12 cellular contexts compared by ENCODE assay signal in genomic region chr12:113297621-113298471, GRCh38. TPM values are rescaled to one million over a fixed set of nuclear protein-coding genes. Genes with fewer than 3 reads are reported as not detected.
A peak's percentile ranks its signal among the peaks of the same experiment; 100 is the strongest.
DNase-seq lines count a peak whose midpoint lies in the region; ATAC-seq, FAIRE-seq and TF ChIP-seq lines count a peak whose summit lies in the region.
"Had no signal": no experiment of that assay in that cellular context is flagged by ENCODE, and none has a peak within 500 bp of the region (broad histone marks: within the 10 kb centered on the region; RNA-seq: fewer than 3 reads in every experiment).

No MANE protein-coding gene starts in this region.

- ATAC-seq in DND-41 (ENCODE audit: insufficient read depth, low read depth) (no peak; the same call in 2 of the 3 replicates), GM18861 (IDR thresholded peaks at IDR 0.05; ENCODE audit: unreplicated experiment) (no peak)
- peak; percentile 21 for ATAC-seq in stimulated activated naive CD8-positive, alpha-beta T cell treated with anti-CD3 and anti-CD28 coated beads, Interleukin-15, amount 100 ng/mL, for 72 hours
- ATAC-seq in activated CD8-positive, alpha-beta memory T cell treated with anti-CD3 and anti-CD28 coated beads, Interleukin-2, amount 10 ng/mL, durations not matched to agents 7 days and 5 days: no peak

- H3K9me3 Mint-ChIP-seq in stimulated activated naive CD8-positive, alpha-beta T cell treated with anti-CD3 and anti-CD28 coated beads, Interleukin-15, amount 100 ng/mL, for 72 hours: no peaks in the 10 kb centered on the region
- no peaks in the 10 kb centered on the region for H3K9me3 Mint-ChIP-seq in activated CD8-positive, alpha-beta memory T cell treated with anti-CD3 and anti-CD28 coated beads, Interleukin-2, amount 10 ng/mL, durations not matched to agents 7 days and 5 days (ENCODE audit: low read depth)

- H3K36me3 ChIP-seq in DND-41 (ENCODE audit: insufficient read depth, low read length) (peaks cover 72% of the 10 kb centered on the region), adipocyte (ENCODE audit: control insufficient read depth, insufficient read depth, low read length, severe bottlenecking) (peaks cover 16% of the 10 kb centered on the region), kidney (ENCODE audit: control insufficient read depth in 1 of 2, insufficient read depth in 2 of 2, low read length in 2 of 2) (peaks cover 21 to 31% of the 10 kb centered on the region in 2 donors)

- no peaks in the 10 kb centered on the region for H3K79me2 ChIP-seq in DND-41 (ENCODE audit: insufficient read depth, low read length)

- H3K27me3 ChIP-seq in DND-41 (ENCODE audit: insufficient read depth, low read length, poor library complexity): no peaks in the 10 kb centered on the region
- no peaks in the 10 kb centered on the region for H3K27me3 ChIP-seq in adipocyte (replicated peaks; ENCODE audit: control insufficient read depth, insufficient read depth, low read length)

- intact Hi-C loops in kidney (cut with DNase I): no loop called here

- FAIRE-seq in kidney (lab: Jason Lieb, UNC): no peak
- FAIRE-seq: frontal cortex, RCC 7860 had no signal

- no peak overlapping the region for H3K9ac ChIP-seq in DND-41 (ENCODE audit: low read depth, low read length)
- peak overlapping the region; percentile 55 for H3K9ac ChIP-seq in adipocyte (ENCODE audit: low read length)
- H3K9ac ChIP-seq in kidney (ENCODE audit: low read length in 2 of 2): no peak overlapping the region

- peak overlapping the region; percentile 26 to 59 for H3K27ac Mint-ChIP-seq in stimulated activated naive CD8-positive, alpha-beta T cell treated with anti-CD3 and anti-CD28 coated beads, Interleukin-15, amount 100 ng/mL, for 72 hours
- no peak overlapping the region for H3K27ac Mint-ChIP-seq in activated CD8-positive, alpha-beta memory T cell treated with anti-CD3 and anti-CD28 coated beads, Interleukin-2, amount 10 ng/mL, durations not matched to agents 7 days and 5 days

- no peak overlapping the region for H2AFZ ChIP-seq in DND-41 (ENCODE audit: low read depth, low read length)

- DNase-seq in DND-41 (no peak), adipocyte (ENCODE audit: low read depth) (no peak), kidney (peak; percentile 68), OCI-M2 (lab: John Stamatoyannopoulos, UW; ENCODE audit: unreplicated experiment) (no peak), NCI-H774 (lab: John Stamatoyannopoulos, UW) (no peak)
- no peak for DNase-seq in stimulated activated naive CD8-positive, alpha-beta T cell treated with anti-CD3 and anti-CD28 coated beads, Interleukin-15, amount 100 ng/mL, for 72 hours
- no peak for DNase-seq in activated CD8-positive, alpha-beta memory T cell treated with anti-CD3 and anti-CD28 coated beads, Interleukin-2, amount 10 ng/mL, durations not matched to agents 7 days and 5 days
- DNase-seq: activated CD8-positive, alpha-beta memory T cell treated with anti-CD3 and anti-CD28 coated beads for 24 hours; activated naive CD4-positive, alpha-beta T cell treated with anti-CD3 and anti-CD28 coated beads, Interleukin-2, amount 50 U/mL, for 16 hours had no signal

- H3K4me3 Mint-ChIP-seq in stimulated activated naive CD8-positive, alpha-beta T cell treated with anti-CD3 and anti-CD28 coated beads, Interleukin-15, amount 100 ng/mL, for 72 hours: no peak overlapping the region
- H3K4me3 Mint-ChIP-seq in activated CD8-positive, alpha-beta memory T cell treated with anti-CD3 and anti-CD28 coated beads, Interleukin-2, amount 10 ng/mL, durations not matched to agents 7 days and 5 days: no peak overlapping the region

- H3K4me1 ChIP-seq in DND-41 (ENCODE audit: insufficient read depth, low read length) (no peaks in the 10 kb centered on the region), adipocyte (ENCODE audit: control insufficient read depth, insufficient read depth, low read length) (peaks cover 24% of the 10 kb centered on the region), kidney (ENCODE audit: control insufficient read depth in 1 of 2, insufficient read depth in 1 of 2, low read depth in 1 of 2, low read length in 2 of 2) (peaks cover 23 to 31% of the 10 kb centered on the region in 2 donors)

- H3K4me3 ChIP-seq in DND-41 (ENCODE audit: low read depth in 1 of 2, low read length in 2 of 2) (no peak overlapping the region), adipocyte (ENCODE audit: low read length) (no peak overlapping the region), kidney (ENCODE audit: low read length in 2 of 2) (no peak overlapping the region)

- H3K36me3 Mint-ChIP-seq in activated CD8-positive, alpha-beta memory T cell treated with anti-CD3 and anti-CD28 coated beads, Interleukin-2, amount 10 ng/mL, durations not matched to agents 7 days and 5 days: no peaks in the 10 kb centered on the region

- 0 out of 2 replicates have a peak overlapping the region, but pooled peaks have one; percentile 33 for H3K27ac ChIP-seq in DND-41 (ENCODE audit: low read length)
- peak overlapping the region in 1 of 2 donors; percentile 23 for H3K27ac ChIP-seq in kidney (ENCODE audit: low read depth in 2 of 2, low read length in 2 of 2)

- peaks cover 8% of the 10 kb centered on the region for H3K4me1 Mint-ChIP-seq in stimulated activated naive CD8-positive, alpha-beta T cell treated with anti-CD3 and anti-CD28 coated beads, Interleukin-15, amount 100 ng/mL, for 72 hours
- peaks cover 5% of the 10 kb centered on the region for H3K4me1 Mint-ChIP-seq in activated CD8-positive, alpha-beta memory T cell treated with anti-CD3 and anti-CD28 coated beads, Interleukin-2, amount 10 ng/mL, durations not matched to agents 7 days and 5 days

- no peaks in the 10 kb centered on the region for H4K20me1 ChIP-seq in DND-41 (ENCODE audit: insufficient read depth, low read length)

- H3K4me2 ChIP-seq in DND-41 (ENCODE audit: insufficient read depth, low read length): no peak overlapping the region

- H3K27me3 Mint-ChIP-seq in stimulated activated naive CD8-positive, alpha-beta T cell treated with anti-CD3 and anti-CD28 coated beads, Interleukin-15, amount 100 ng/mL, for 72 hours: no peaks in the 10 kb centered on the region
- H3K27me3 Mint-ChIP-seq in activated CD8-positive, alpha-beta memory T cell treated with anti-CD3 and anti-CD28 coated beads, Interleukin-2, amount 10 ng/mL, durations not matched to agents 7 days and 5 days: no peaks in the 10 kb centered on the region

- CTCF ChIA-PET in activated CD8-positive, alpha-beta memory T cell treated with anti-CD3 and anti-CD28 coated beads, Interleukin-2, amount 10 ng/mL, durations not matched to agents 7 days and 5 days (lab: Charles Lee): no interaction called here

- H3K9me3 ChIP-seq in DND-41 (ENCODE audit: insufficient read depth, low read length, severe bottlenecking) (no peaks in the 10 kb centered on the region), adipocyte (ENCODE audit: control insufficient read depth, low read length) (no peaks in the 10 kb centered on the region), kidney (ENCODE audit: control insufficient read depth in 1 of 2, low read length in 2 of 2) (no peaks in the 10 kb centered on the region)

- TF ChIP-seq CTCF in DND-41 (IDR thresholded peaks at IDR 0.05; ENCODE audit: borderline replicate concordance, extremely low read depth, low read length, poor library complexity, severe bottlenecking) (no peak), kidney (IDR thresholded peaks at IDR 0.05; ENCODE audit: borderline replicate concordance, extremely low read depth, insufficient read depth) (no peak)

RNA-seq across cellular contexts. Expression of gene SLC8B1, which starts 37.1 kb away (rescaled TPM):
- total RNA-seq in kidney: 61.5 TPM
- 18.6 TPM for polyA plus RNA-seq in kidney (ENCODE audit: insufficient read depth, low read depth, low replicate concordance)
- 10 to 100 TPM; 18.5 to 20.6 TPM for total RNA-seq in activated CD8-positive, alpha-beta memory T cell treated with anti-CD3 and anti-CD28 coated beads, Interleukin-2, amount 10 ng/mL, durations not matched to agents 7 days and 5 days
